18 cellular contexts compared by ENCODE assay signal in the genomic region with DNA sequence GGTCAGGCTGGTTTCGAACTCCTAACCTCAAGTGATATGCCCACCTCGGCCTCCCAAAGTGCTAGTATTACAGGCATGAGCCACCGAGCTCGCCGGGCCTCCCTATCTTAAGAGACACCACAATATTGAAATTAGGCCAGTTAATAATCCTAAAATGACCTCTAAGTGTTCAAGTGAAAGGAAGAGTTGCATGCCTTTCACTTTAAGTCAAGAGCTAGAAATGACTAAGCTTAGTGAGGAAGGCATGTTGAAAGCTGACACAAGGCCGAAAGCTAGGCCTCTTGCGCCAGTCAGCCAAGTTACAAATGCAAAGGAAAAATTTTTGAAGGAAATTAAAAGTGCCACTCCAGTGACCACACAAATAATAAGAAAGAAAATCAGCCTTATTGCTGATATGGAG.
A peak's percentile ranks its signal among the peaks of the same experiment; 100 is the strongest.
DNase-seq lines count a peak whose midpoint lies in the region; ATAC-seq, FAIRE-seq and TF ChIP-seq lines count a peak whose summit lies in the region.
"Had no signal": no experiment of that assay in that cellular context is flagged by ENCODE, and none has a peak within 500 bp of the region (broad histone marks: within the 10 kb centered on the region; RNA-seq: fewer than 3 reads in every experiment).

No MANE protein-coding gene starts in this region.

- no peaks in the 10 kb centered on the region for H3K36me3 ChIP-seq in small intestine (ENCODE audit: control insufficient read depth in 2 of 2, insufficient read depth in 2 of 2, low read length in 2 of 2)
- H3K36me3 ChIP-seq: adrenal gland had no signal

- H3K27ac ChIP-seq in small intestine (ENCODE audit: low read depth in 1 of 2, low read length in 1 of 2) = no peak overlapping the region
- H3K27ac ChIP-seq: adrenal gland, coronary artery, RWPE1 had no signal

- DNase-seq in GM12864 (ENCODE audit: low read depth) = peak; percentile 8
- DNase-seq in activated naive CD8-positive, alpha-beta T cell treated with anti-CD3 and anti-CD28 coated beads, Interleukin-2, amount 50 U/mL, for 24 hours = no peak
- DNase-seq in stimulated activated CD4-positive, alpha-beta T cell treated with anti-CD3 and anti-CD28 coated beads, Interleukin-4, amount 100 ng/mL, for 24 hours = no peak
- DNase-seq in activated T-helper 1 cell treated with anti-CD3 and anti-CD28 coated beads, Interleukin-12 subunit alpha, Interleukin-12 subunit beta, Interleukin-2, Interleukin-4 antibody, amounts not matched to agents 30 ng/mL and 10 ng/mL and 1 ng/mL, durations not matched to agents 14 hours and 24 hours and 36 hours (ENCODE audit: low spot score) = no peak
- DNase-seq in small intestine = no peak
- DNase-seq: activated CD4-positive, CD25-positive, alpha-beta regulatory T cell treated with anti-CD3 and anti-CD28 coated beads, Interleukin-2, amount 50 U/mL, for 72 hours; activated T-cell treated with anti-CD3 and anti-CD28 coated beads for 4 hours; adrenal gland; hypothalamus; NCI-H187; stimulated activated CD8-positive, alpha-beta memory T cell treated with anti-CD3 and anti-CD28 coated beads, Interleukin-4, amount 100 ng/mL, for 48 hours had no signal

- peaks cover 25% of the 10 kb centered on the region for H3K36me3 Mint-ChIP-seq in activated naive CD8-positive, alpha-beta T cell treated with anti-CD3 and anti-CD28 coated beads, Interleukin-2, amount 50 U/mL, for 24 hours (ENCODE audit: low read depth)
- H3K36me3 Mint-ChIP-seq in activated T-helper 1 cell treated with anti-CD3 and anti-CD28 coated beads, Interleukin-12 subunit alpha, Interleukin-12 subunit beta, Interleukin-2, Interleukin-4 antibody, amounts not matched to agents 30 ng/mL and 10 ng/mL and 1 ng/mL, durations not matched to agents 14 hours and 24 hours and 36 hours (ENCODE audit: low read depth) = peaks cover 7% of the 10 kb centered on the region

- no peaks in the 10 kb centered on the region for H3K27me3 Mint-ChIP-seq in activated naive CD8-positive, alpha-beta T cell treated with anti-CD3 and anti-CD28 coated beads, Interleukin-2, amount 50 U/mL, for 24 hours
- H3K27me3 Mint-ChIP-seq in activated T-helper 1 cell treated with anti-CD3 and anti-CD28 coated beads, Interleukin-12 subunit alpha, Interleukin-12 subunit beta, Interleukin-2, Interleukin-4 antibody, amounts not matched to agents 30 ng/mL and 10 ng/mL and 1 ng/mL, durations not matched to agents 14 hours and 24 hours and 36 hours (ENCODE audit: insufficient read depth) = peaks cover 6% of the 10 kb centered on the region

- peak overlapping the region; percentile 37 for H3K27ac Mint-ChIP-seq in activated naive CD8-positive, alpha-beta T cell treated with anti-CD3 and anti-CD28 coated beads, Interleukin-2, amount 50 U/mL, for 24 hours
- no peak overlapping the region for H3K27ac Mint-ChIP-seq in activated T-helper 1 cell treated with anti-CD3 and anti-CD28 coated beads, Interleukin-12 subunit alpha, Interleukin-12 subunit beta, Interleukin-2, Interleukin-4 antibody, amounts not matched to agents 30 ng/mL and 10 ng/mL and 1 ng/mL, durations not matched to agents 14 hours and 24 hours and 36 hours

- H3K4me3 ChIP-seq in GM12864 (ENCODE audit: low read depth, low read length) (no peak overlapping the region), small intestine (ENCODE audit: low read depth in 1 of 2, low read length in 2 of 2) (no peak overlapping the region)
- H3K4me3 ChIP-seq: adrenal gland, coronary artery had no signal

- no peaks in the 10 kb centered on the region for H3K4me1 ChIP-seq in small intestine (ENCODE audit: control insufficient read depth in 2 of 2, insufficient read depth in 1 of 2, low read depth in 1 of 2, low read length in 1 of 2)
- H3K4me1 ChIP-seq: adrenal gland had no signal

- TF ChIP-seq CTCF in GM12864 (IDR thresholded peaks at IDR 0.05; ENCODE audit: low read depth, low read length, missing control alignments) = no peak

- no peak for FAIRE-seq in small intestine (lab: Jason Lieb, UNC)
- FAIRE-seq: D721Med had no signal

- 57 to 94% (median 92%) methylated on average over 7 of the region's 7 CpGs for WGBS in small intestine, 3 donors

- no peaks in the 10 kb centered on the region for H3K9me3 ChIP-seq in small intestine (ENCODE audit: control insufficient read depth, low read depth)
- H3K9me3 ChIP-seq: adrenal gland had no signal

- H3K27me3 ChIP-seq in small intestine (ENCODE audit: control insufficient read depth in 2 of 2, insufficient read depth in 2 of 2, low read length in 2 of 2) = no peaks in the 10 kb centered on the region
- H3K27me3 ChIP-seq: adrenal gland had no signal

- intact Hi-C loops in activated T-helper 1 cell treated with anti-CD3 and anti-CD28 coated beads, Interleukin-12 subunit alpha, Interleukin-12 subunit beta, Interleukin-2, Interleukin-4 antibody, amounts not matched to agents 30 ng/mL and 10 ng/mL and 1 ng/mL, durations not matched to agents 14 hours and 24 hours and 36 hours (cut with micrococcal nuclease) = no loop called here

- ATAC-seq in GM18909 (IDR thresholded peaks at IDR 0.05; ENCODE audit: poor library complexity, unreplicated experiment) (peak; percentile 77), HG02798 (IDR thresholded peaks at IDR 0.05; ENCODE audit: poor library complexity, unreplicated experiment) (peak; percentile 38), HG02970 (IDR thresholded peaks at IDR 0.05; ENCODE audit: low FRiP score, unreplicated experiment) (no peak)
- no peak for ATAC-seq in activated naive CD8-positive, alpha-beta T cell treated with anti-CD3 and anti-CD28 coated beads, Interleukin-2, amount 50 U/mL, for 24 hours
- ATAC-seq: left lobe of liver had no signal

- no peak overlapping the region for H3K4me3 Mint-ChIP-seq in activated naive CD8-positive, alpha-beta T cell treated with anti-CD3 and anti-CD28 coated beads, Interleukin-2, amount 50 U/mL, for 24 hours
- H3K4me3 Mint-ChIP-seq in activated T-helper 1 cell treated with anti-CD3 and anti-CD28 coated beads, Interleukin-12 subunit alpha, Interleukin-12 subunit beta, Interleukin-2, Interleukin-4 antibody, amounts not matched to agents 30 ng/mL and 10 ng/mL and 1 ng/mL, durations not matched to agents 14 hours and 24 hours and 36 hours = no peak overlapping the region

- peaks cover 50% of the 10 kb centered on the region for H3K4me1 Mint-ChIP-seq in activated naive CD8-positive, alpha-beta T cell treated with anti-CD3 and anti-CD28 coated beads, Interleukin-2, amount 50 U/mL, for 24 hours
- H3K4me1 Mint-ChIP-seq in activated T-helper 1 cell treated with anti-CD3 and anti-CD28 coated beads, Interleukin-12 subunit alpha, Interleukin-12 subunit beta, Interleukin-2, Interleukin-4 antibody, amounts not matched to agents 30 ng/mL and 10 ng/mL and 1 ng/mL, durations not matched to agents 14 hours and 24 hours and 36 hours (ENCODE audit: low read depth) = peaks cover 46% of the 10 kb centered on the region

- peaks cover 46% of the 10 kb centered on the region for H3K9me3 Mint-ChIP-seq in activated naive CD8-positive, alpha-beta T cell treated with anti-CD3 and anti-CD28 coated beads, Interleukin-2, amount 50 U/mL, for 24 hours
- peaks cover 45% of the 10 kb centered on the region for H3K9me3 Mint-ChIP-seq in activated T-helper 1 cell treated with anti-CD3 and anti-CD28 coated beads, Interleukin-12 subunit alpha, Interleukin-12 subunit beta, Interleukin-2, Interleukin-4 antibody, amounts not matched to agents 30 ng/mL and 10 ng/mL and 1 ng/mL, durations not matched to agents 14 hours and 24 hours and 36 hours

Comparison
In these comparisons a context has a peak if more than half of its experiments do, and no peak if none do; other contexts are left out.
1. ATAC-seq: peak in GM18909 (single experiment) and HG02798 (single experiment); none in activated naive CD8-positive, alpha-beta T cell treated with anti-CD3 and anti-CD28 coated beads, Interleukin-2, amount 50 U/mL, for 24 hours (single experiment) and HG02970 (single experiment).